Comparison of ENCODE assay signal across 20 cellular contexts in genomic region chr20:40956926-40957760, GRCh38.
"Had no signal": no experiment of that assay in that cellular context is flagged by ENCODE, and none has a peak within 500 bp of the region (broad histone marks: within the 10 kb centered on the region; RNA-seq: fewer than 3 reads in every experiment).

No MANE protein-coding gene starts in this region.

- H3K4me3 ChIP-seq: adrenal gland, lower lobe of right lung, thyroid gland had no signal

- H3K27me3 ChIP-seq: adrenal gland, foreskin keratinocyte, thyroid gland had no signal

- DNase-seq: activated B cell treated with CpG ODN at 0.5 μM for 24 hours; activated CD4-positive, alpha-beta memory T cell treated with anti-CD3 and anti-CD28 coated beads, Interleukin-2, amount 10 ng/mL, durations not matched to agents 7 days and 5 days; activated CD4-positive, alpha-beta T cell treated with anti-CD3 and anti-CD28 coated beads for 48 hours; activated gamma-delta T cell; cerebellar nuclear complex; foreskin keratinocyte; glutamatergic neuron; left colon; lower lobe of right lung; stimulated activated CD4-positive, alpha-beta T cell treated with anti-CD3 and anti-CD28 coated beads, Interleukin-12 subunit alpha, Interleukin-12 subunit beta, amount 100 ng/mL, for 4 hours; stimulated activated CD4-positive, alpha-beta T cell treated with anti-CD3 and anti-CD28 coated beads, Interleukin-1b, Interleukin-23, amount 100 ng/mL, for 48 hours; stimulated activated CD8-positive, alpha-beta memory T cell treated with anti-CD3 and anti-CD28 coated beads, Interleukin-4, amount 100 ng/mL, for 48 hours; stimulated activated naive CD4-positive, alpha-beta T cell; T-helper 9 cell; thyroid gland had no signal

- FAIRE-seq: bronchial epithelial cell, islet of Langerhans, urothelium cell line had no signal

- H3K4me1 ChIP-seq: adrenal gland, foreskin keratinocyte, lower lobe of right lung, thyroid gland had no signal

- H3K27ac ChIP-seq: adrenal gland, epithelial cell of prostate, foreskin keratinocyte, lower lobe of right lung, thyroid gland had no signal

- H3K36me3 ChIP-seq: adrenal gland, lower lobe of right lung, thyroid gland had no signal

- H3K9me3 ChIP-seq: adrenal gland, lower lobe of right lung, thyroid gland had no signal
